Comparison of ENCODE assay signal across 1 cellular context in genomic region chrX:120746153-120746552, GRCh38.
A peak's percentile ranks its signal among the peaks of the same experiment; 100 is the strongest.
TF ChIP-seq lines count a peak whose summit lies in the region.

No MANE protein-coding gene starts in this region.

TF ChIP-seq in HepG2, 621 proteins besides CTCF, POLR2A, EP300 and RAD21 (continued from another document and continues in another):
- TF ChIP-seq ARID4A (CRISPR knock-in tag; IDR thresholded peaks at IDR 0.05; ENCODE audit: borderline replicate concordance) (no peak), MTERF4 (CRISPR knock-in tag; IDR thresholded peaks at IDR 0.05) (no peak), NFKBIZ (CRISPR knock-in tag; IDR thresholded peaks at IDR 0.05) (no peak), ZNF746 (CRISPR knock-in tag; IDR thresholded peaks at IDR 0.05) (no peak), CREB1 (IDR thresholded peaks at IDR 0.05) (no peak), CREB1 (CRISPR knock-in tag; IDR thresholded peaks at IDR 0.05) (no peak), ZSCAN30 (CRISPR knock-in tag; IDR thresholded peaks at IDR 0.05) (no peak), HNRNPK (IDR thresholded peaks at IDR 0.05; ENCODE audit: low read depth, low read length, poor library complexity, severe bottlenecking) (no peak), RXRB (CRISPR knock-in tag; IDR thresholded peaks at IDR 0.05; ENCODE audit: borderline replicate concordance) (peak; percentile 52; the same call in 1 of the 2 replicates), FOXK1 (CRISPR knock-in tag; IDR thresholded peaks at IDR 0.05; ENCODE audit: borderline replicate concordance, low read depth) (peak; percentile 25; the same call in 1 of the 2 replicates), ZNF296 (CRISPR knock-in tag; conservative IDR thresholded peaks at IDR 0.05) (no peak), SAP130 (CRISPR knock-in tag; IDR thresholded peaks at IDR 0.05; ENCODE audit: low read depth) (peak; percentile 50; the same call in 1 of the 2 replicates), ZFP36L2 (CRISPR knock-in tag; IDR thresholded peaks at IDR 0.05) (no peak), NR2F6 (IDR thresholded peaks at IDR 0.05) (peak; percentile 53), NR2F6 (CRISPR knock-in tag; IDR thresholded peaks at IDR 0.05) (peak; percentile 42; the same call in 1 of the 2 replicates), NFYB (CRISPR knock-in tag; IDR thresholded peaks at IDR 0.05) (no peak), ARNTL (CRISPR knock-in tag; IDR thresholded peaks at IDR 0.05) (no peak), HOXD1 (CRISPR knock-in tag; IDR thresholded peaks at IDR 0.05) (no peak), PAXIP1 (CRISPR knock-in tag; conservative IDR thresholded peaks at IDR 0.05) (peak; percentile 78), ATRX (CRISPR knock-in tag; IDR thresholded peaks at IDR 0.05; ENCODE audit: borderline replicate concordance) (no peak), CBFB (CRISPR knock-in tag; IDR thresholded peaks at IDR 0.05) (no peak), LCORL (IDR thresholded peaks at IDR 0.05) (no peak), LCORL (CRISPR knock-in tag; IDR thresholded peaks at IDR 0.05) (no peak), HNF1A (IDR thresholded peaks at IDR 0.05; ENCODE audit: low read depth) (no peak), HNF1A (CRISPR knock-in tag; IDR thresholded peaks at IDR 0.05; ENCODE audit: borderline replicate concordance) (no peak), FOSL1 (CRISPR knock-in tag; IDR thresholded peaks at IDR 0.05; ENCODE audit: borderline replicate concordance) (no peak), ZNF562 (CRISPR knock-in tag; IDR thresholded peaks at IDR 0.05; ENCODE audit: borderline replicate concordance) (no peak), AHDC1 (CRISPR knock-in tag; IDR thresholded peaks at IDR 0.05; ENCODE audit: borderline replicate concordance) (peak; percentile 69; the same call in 1 of the 2 replicates), THRA (CRISPR knock-in tag; IDR thresholded peaks at IDR 0.05; ENCODE audit: borderline replicate concordance) (no peak; the same call in 1 of the 2 replicates)
- TF ChIP-seq, protein P1, sequence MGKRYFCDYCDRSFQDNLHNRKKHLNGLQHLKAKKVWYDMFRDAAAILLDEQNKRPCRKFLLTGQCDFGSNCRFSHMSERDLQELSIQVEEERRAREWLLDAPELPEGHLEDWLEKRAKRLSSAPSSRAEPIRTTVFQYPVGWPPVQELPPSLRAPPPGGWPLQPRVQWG (CRISPR knock-in tag; IDR thresholded peaks at IDR 0.05; ENCODE audit: borderline replicate concordance, low read depth) = no peak
- TF ChIP-seq, protein P2, sequence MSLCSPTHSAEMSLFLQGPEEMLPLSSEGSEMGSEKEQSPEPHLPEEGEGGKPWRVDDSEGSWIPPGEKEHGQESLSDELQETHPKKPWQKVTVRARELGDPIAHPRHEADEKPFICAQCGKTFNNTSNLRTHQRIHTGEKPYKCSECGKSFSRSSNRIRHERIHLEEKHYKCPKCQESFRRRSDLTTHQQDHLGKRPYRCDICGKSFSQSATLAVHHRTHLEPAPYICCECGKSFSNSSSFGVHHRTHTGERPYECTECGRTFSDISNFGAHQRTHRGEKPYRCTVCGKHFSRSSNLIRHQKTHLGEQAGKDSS (CRISPR knock-in tag; IDR thresholded peaks at IDR 0.05; ENCODE audit: borderline replicate concordance, low read depth) = no peak
- TF ChIP-seq, protein P3, sequence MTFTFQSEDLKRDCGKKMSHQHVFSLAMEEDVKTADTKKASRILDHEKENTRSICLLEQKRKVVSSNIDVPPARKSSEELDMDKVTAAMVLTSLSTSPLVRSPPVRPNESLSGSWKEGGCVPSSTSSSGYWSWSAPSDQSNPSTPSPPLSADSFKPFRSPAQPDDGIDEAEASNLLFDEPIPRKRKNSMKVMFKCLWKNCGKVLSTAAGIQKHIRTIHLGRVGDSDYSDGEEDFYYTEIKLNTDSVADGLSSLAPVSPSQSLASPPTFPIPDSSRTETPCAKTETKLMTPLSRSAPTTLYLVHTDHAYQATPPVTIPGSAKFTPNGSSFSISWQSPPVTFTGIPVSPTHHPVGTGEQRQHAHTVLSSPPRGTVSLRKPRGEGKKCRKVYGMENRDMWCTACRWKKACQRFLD (CRISPR knock-in tag; IDR thresholded peaks at IDR 0.05; ENCODE audit: borderline replicate concordance) = no peak
- TF ChIP-seq, protein P4, sequence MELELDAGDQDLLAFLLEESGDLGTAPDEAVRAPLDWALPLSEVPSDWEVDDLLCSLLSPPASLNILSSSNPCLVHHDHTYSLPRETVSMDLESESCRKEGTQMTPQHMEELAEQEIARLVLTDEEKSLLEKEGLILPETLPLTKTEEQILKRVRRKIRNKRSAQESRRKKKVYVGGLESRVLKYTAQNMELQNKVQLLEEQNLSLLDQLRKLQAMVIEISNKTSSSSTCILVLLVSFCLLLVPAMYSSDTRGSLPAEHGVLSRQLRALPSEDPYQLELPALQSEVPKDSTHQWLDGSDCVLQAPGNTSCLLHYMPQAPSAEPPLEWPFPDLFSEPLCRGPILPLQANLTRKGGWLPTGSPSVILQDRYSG (CRISPR knock-in tag; IDR thresholded peaks at IDR 0.05) = no peak
